8 cellular contexts compared by ENCODE assay signal in genomic region chr6:3990692-3991491, GRCh38.
DNase-seq lines count a peak whose midpoint lies in the region; TF ChIP-seq lines count a peak whose summit lies in the region.

No MANE protein-coding gene starts in this region.

- H3K9me3 ChIP-seq in neutrophil = no peaks in the 10 kb centered on the region
- no peaks in the 10 kb centered on the region for H3K9me3 ChIP-seq in stomach

- H3K79me2 ChIP-seq in KMS-11 (ENCODE audit: insufficient read depth, low read depth) = no peaks in the 10 kb centered on the region

- peak overlapping the region; percentile 6 for H3K4me3 ChIP-seq in AG09309 (ENCODE audit: control insufficient read depth, low read depth, low read length)
- H3K4me3 ChIP-seq in KMS-11 (IDR thresholded peaks at IDR 0.05; ENCODE audit: insufficient read depth, low read depth, low read length) = no peak overlapping the region
- H3K4me3 ChIP-seq in foreskin fibroblast (ENCODE audit: low read depth in 1 of 2, low read length in 2 of 2) = peak overlapping the region; percentile 22 to 49
- no peak overlapping the region for H3K4me3 ChIP-seq in neutrophil (ENCODE audit: low read depth in 1 of 2, low read length in 1 of 2)
- peak overlapping the region; percentile 38 to 42 (median 39) for H3K4me3 ChIP-seq in stomach

- no peak overlapping the region for H3K9ac ChIP-seq in KMS-11

- no peaks in the 10 kb centered on the region for H3K36me3 ChIP-seq in KMS-11 (ENCODE audit: insufficient read depth)
- no peaks in the 10 kb centered on the region for H3K36me3 ChIP-seq in neutrophil
- H3K36me3 ChIP-seq in stomach = no peaks in the 10 kb centered on the region

- intact Hi-C loops in stomach (cut with DNase I; ENCODE audit: low total_unique reads) = loop anchor here (5.0 kb wide), 1 partner anchor 254 kb away; no protein-coding TSS in a partner anchor

- peak; percentile 94 for TF ChIP-seq CTCF in AG09309 (IDR thresholded peaks at IDR 0.05; ENCODE audit: control insufficient read depth, insufficient read depth, low read depth, low read length, missing control alignments)
- TF ChIP-seq CTCF in KMS-11 (conservative IDR thresholded peaks at IDR 0.05; ENCODE audit: low read depth, low read length) = peak; percentile 88
- peak; percentile 97 for TF ChIP-seq CTCF in foreskin fibroblast (IDR thresholded peaks at IDR 0.05; ENCODE audit: low read depth, low read length)
- TF ChIP-seq CTCF in neutrophil (IDR thresholded peaks at IDR 0.05) = peak; percentile 80
- TF ChIP-seq CTCF in stomach (IDR thresholded peaks at IDR 0.05) = peak in 5 of 7 experiments; percentile 68 to 87 (median 73)

- peak overlapping the region; percentile 32; the same call in 1 of the 2 replicates for H2AFZ ChIP-seq in KMS-11 (ENCODE audit: low read depth)

- peaks cover 10% of the 10 kb centered on the region for H3K4me1 ChIP-seq in KMS-11 (ENCODE audit: low read depth, poor library complexity, severe bottlenecking)
- peaks cover 0 to 5% of the 10 kb centered on the region in 2 experiments for H3K4me1 ChIP-seq in neutrophil (ENCODE audit: control insufficient read depth in 1 of 2, insufficient read depth in 1 of 2, low read depth in 1 of 2, low read length in 1 of 2)
- H3K4me1 ChIP-seq in stomach = peaks cover 10 to 33% (median 22%) of the 10 kb centered on the region in 4 donors

- TF ChIP-seq POLR2A in stomach (IDR thresholded peaks at IDR 0.05) = no peak

- H3K27ac ChIP-seq in KMS-11 (no peak overlapping the region), neutrophil (no peak overlapping the region), stomach (peak overlapping the region; percentile 21 to 84 (median 71))

- DNase-seq in AG09309 (ENCODE audit: low read depth) (peak; percentile 57), GM19238 (ENCODE audit: insufficient read length, low spot score) (peak; percentile 53), RPMI7951 (ENCODE audit: low read depth) (peak; percentile 86), foreskin fibroblast (peak; percentile 83 to 94), stomach (peak; percentile 88)
- peak; percentile 56 for DNase-seq in activated T-helper 9 cell treated with anti-CD3 and anti-CD28 coated beads, Interleukin-2, amount 50 U/mL, for 16 hours (ENCODE audit: low read depth)

- TF ChIP-seq EP300 in stomach (IDR thresholded peaks at IDR 0.05) = no peak

- H3K4me2 ChIP-seq in KMS-11 = no peak overlapping the region

- H3K27me3 ChIP-seq in KMS-11 (ENCODE audit: insufficient read depth, low read depth) (no peaks in the 10 kb centered on the region), neutrophil (no peaks in the 10 kb centered on the region), stomach (no peaks in the 10 kb centered on the region)

- H4K20me1 ChIP-seq in KMS-11 (ENCODE audit: insufficient read depth) = no peaks in the 10 kb centered on the region

- 7 to 21% (median 17%) methylated on average over 21 of the region's 21 CpGs for WGBS in stomach, 5 donors

Comparison
In these comparisons a context has a peak if more than half of its experiments do, and no peak if none do; other contexts are left out.
1. H3K4me3 ChIP-seq: peak in AG09309 (single experiment), foreskin fibroblast (2 of 2) and stomach (4 of 4); none in KMS-11 (single experiment) and neutrophil (0 of 2).
2. H3K27ac ChIP-seq: peak in stomach (5 of 5); none in KMS-11 (single experiment) and neutrophil (single experiment).
3. Peak in every context shown above with its lines, with median percentiles within 50 percentile points of each other: DNase-seq and CTCF ChIP-seq.